18 cellular contexts compared by ENCODE assay signal in genomic region chr3:143099213-143099612, GRCh38. TPM values are rescaled to one million over a fixed set of nuclear protein-coding genes. Genes with fewer than 3 reads are reported as not detected.
DNase-seq lines count a peak whose midpoint lies in the region; ATAC-seq and TF ChIP-seq lines count a peak whose summit lies in the region.
"Had no signal": no experiment of that assay in that cellular context is flagged by ENCODE, and none has a peak within 500 bp of the region (broad histone marks: within the 10 kb centered on the region; RNA-seq: fewer than 3 reads in every experiment).

No MANE protein-coding gene starts in this region.

- intact Hi-C loops in colonic mucosa (cut with DNase I), result no loop called here

- no peak for TF ChIP-seq EP300 in upper lobe of left lung (IDR thresholded peaks at IDR 0.05)

- peak overlapping the region; percentile 73 to 75 (median 74) for H3K27ac Mint-ChIP-seq in nephron
- H3K27ac Mint-ChIP-seq: B cell; CD4-positive, alpha-beta T cell; CD8-positive, alpha-beta T cell had no signal

- H3K9me2 ChIP-seq in hepatocyte (replicated peaks; ENCODE audit: insufficient read depth), result no peaks in the 10 kb centered on the region

- H3K27me3 Mint-ChIP-seq in nephron (ENCODE audit: low read depth), result peaks cover 4% of the 10 kb centered on the region

- H3K4me3 Mint-ChIP-seq in nephron, result peak overlapping the region in 1 of 3 experiments; percentile 22
- H3K4me3 Mint-ChIP-seq: B cell; CD4-positive, alpha-beta T cell; CD8-positive, alpha-beta T cell had no signal

- H3K4me1 ChIP-seq in hepatocyte (ENCODE audit: insufficient read depth) (peaks cover 11% of the 10 kb centered on the region), colonic mucosa (no peaks in the 10 kb centered on the region), upper lobe of left lung (no peaks in the 10 kb centered on the region)
- H3K4me1 ChIP-seq: A549; BLaER1 treated with 17β-estradiol and CSF1 and Interleukin-3, amounts not matched to agents 10 nM and 100 nM; Caco-2 had no signal

- H3K36me3 ChIP-seq in hepatocyte (replicated peaks; ENCODE audit: insufficient read depth, low read depth), result no peaks in the 10 kb centered on the region
- no peaks in the 10 kb centered on the region for H3K36me3 ChIP-seq in colonic mucosa
- no peaks in the 10 kb centered on the region for H3K36me3 ChIP-seq in upper lobe of left lung
- H3K36me3 ChIP-seq: BLaER1 treated with 17β-estradiol and CSF1 and Interleukin-3, amounts not matched to agents 10 nM and 100 nM had no signal

- WGBS in hepatocyte (ENCODE audit: low lambda C conversion rate, missing lambda C conversion rate), result 69% methylated on average over 3 of the region's 3 CpGs
- WGBS in upper lobe of left lung, 2 donors, result 52 to 75% methylated on average over 3 of the region's 3 CpGs

- no peaks in the 10 kb centered on the region for H3K79me2 ChIP-seq in hepatocyte

- no peak overlapping the region for H3K4me3 ChIP-seq in hepatocyte
- H3K4me3 ChIP-seq in colonic mucosa, result no peak overlapping the region
- H3K4me3 ChIP-seq in upper lobe of left lung, result no peak overlapping the region
- H3K4me3 ChIP-seq: A549; BLaER1 treated with 17β-estradiol and CSF1 and Interleukin-3, amounts not matched to agents 10 nM and 100 nM had no signal

- H3K9me3 Mint-ChIP-seq in nephron, result peaks cover 8% of the 10 kb centered on the region
- H3K9me3 Mint-ChIP-seq: CD4-positive, alpha-beta T cell had no signal

- TF ChIP-seq CTCF in hepatocyte (IDR thresholded peaks at IDR 0.05; ENCODE audit: poor library complexity) (no peak), nephron (IDR thresholded peaks at IDR 0.05; ENCODE audit: unreplicated experiment in 3 of 3) (no peak), colonic mucosa (IDR thresholded peaks at IDR 0.05) (no peak), upper lobe of left lung (IDR thresholded peaks at IDR 0.05) (no peak)

- ATAC-seq in upper lobe of left lung (ENCODE audit: low FRiP score in 2 of 2), result no peak
- ATAC-seq: A549; CD8-positive, alpha-beta T cell had no signal

- POLR2A ChIA-PET in HEK293T (lab: Yijun Ruan, JAX), result no interaction called here

- H3K4me2 ChIP-seq in hepatocyte, result no peak overlapping the region
- H3K4me2 ChIP-seq: A549; BLaER1 treated with 17β-estradiol and CSF1 and Interleukin-3, amounts not matched to agents 10 nM and 100 nM had no signal

- CTCF ChIA-PET in HEK293T (lab: Yijun Ruan, JAX), result no interaction called here

- H3K27ac ChIP-seq in hepatocyte (peak overlapping the region; percentile 28), colonic mucosa (no peak overlapping the region), upper lobe of left lung (no peak overlapping the region)
- H3K27ac ChIP-seq: 22Rv1; A549; BLaER1 treated with 17β-estradiol and CSF1 and Interleukin-3, amounts not matched to agents 10 nM and 100 nM; C4-2B had no signal

- peaks cover 18% of the 10 kb centered on the region for H3K4me1 Mint-ChIP-seq in nephron
- H3K4me1 Mint-ChIP-seq: B cell had no signal

- H3K36me3 Mint-ChIP-seq in nephron (ENCODE audit: low read depth), result no peaks in the 10 kb centered on the region
- H3K36me3 Mint-ChIP-seq: CD8-positive, alpha-beta T cell had no signal

- H3K9me3 ChIP-seq in hepatocyte (ENCODE audit: low read depth), result no peaks in the 10 kb centered on the region
- H3K9me3 ChIP-seq in colonic mucosa, result no peaks in the 10 kb centered on the region
- H3K9me3 ChIP-seq in upper lobe of left lung, result peaks cover 0 to 7% (median 4%) of the 10 kb centered on the region in 4 donors
- H3K9me3 ChIP-seq: A549 had no signal

- no peak overlapping the region for H2AFZ ChIP-seq in hepatocyte

- TF ChIP-seq POLR2A in upper lobe of left lung (IDR thresholded peaks at IDR 0.05), result no peak

- H3K27me3 ChIP-seq in hepatocyte (no peaks in the 10 kb centered on the region), colonic mucosa (no peaks in the 10 kb centered on the region), upper lobe of left lung (no peaks in the 10 kb centered on the region)
- H3K27me3 ChIP-seq: BLaER1 treated with 17β-estradiol and CSF1 and Interleukin-3, amounts not matched to agents 10 nM and 100 nM had no signal

- no peak for DNase-seq in HEK293T (ENCODE audit: extremely low spot score)
- DNase-seq in hepatocyte (ENCODE audit: low spot score), result no peak
- no peak for DNase-seq in amniotic stem cell (lab: John Stamatoyannopoulos, UW)
- DNase-seq in colonic mucosa, result no peak
- DNase-seq in upper lobe of left lung, result no peak
- DNase-seq: AML-193; Caco-2; Calu3; CD4-positive, alpha-beta T cell; CD8-positive, alpha-beta T cell; DMS79 treated with DMSO at 0.1 percent for 48 hours; GF-D8 had no signal

- H3K9ac ChIP-seq in colonic mucosa (ENCODE audit: low read depth in 2 of 2, low read length in 2 of 2), result no peak overlapping the region
- H3K9ac ChIP-seq: BLaER1 treated with 17β-estradiol and CSF1 and Interleukin-3, amounts not matched to agents 10 nM and 100 nM had no signal

- H4K20me1 ChIP-seq in hepatocyte (ENCODE audit: insufficient read depth, poor library complexity, severe bottlenecking), result no peaks in the 10 kb centered on the region
- H4K20me1 ChIP-seq: BLaER1 treated with 17β-estradiol and CSF1 and Interleukin-3, amounts not matched to agents 10 nM and 100 nM had no signal

TF ChIP-seq in HEK293T, 16 proteins besides CTCF, POLR2A, EP300 and RAD21:
- TF ChIP-seq ARNT (IDR thresholded peaks at IDR 0.05) (no peak), TARDBP (IDR thresholded peaks at IDR 0.05) (no peak), PKNOX1 (IDR thresholded peaks at IDR 0.05) (peak; percentile 62), NFRKB (IDR thresholded peaks at IDR 0.05) (no peak), ELF4 (IDR thresholded peaks at IDR 0.05) (no peak), L3MBTL2 (conservative IDR thresholded peaks at IDR 0.05) (no peak)
TF ChIP-seq in HEK293T: peak in this region for 1.

RNA-seq across cellular contexts. Expression of gene CHST2, which starts 20.4 kb away (rescaled TPM):
- total RNA-seq in hepatocyte, result 14.4 and 16.1 TPM in 2 replicates
- 12.2 and 12.5 TPM in 2 replicates for polyA plus RNA-seq in hepatocyte
- 1 to 10 TPM; 1.8 to 2.5 TPM for total RNA-seq in colonic mucosa
- total RNA-seq in upper lobe of left lung, result 10 to 100 TPM in 4 of 6 donors, 1 to 10 TPM in 2; 2.1 to 12.8 (median 11.7) TPM
- total RNA-seq: Caco-2 had no signal
